Comparison of ENCODE assay signal across 13 cellular contexts in the genomic region with DNA sequence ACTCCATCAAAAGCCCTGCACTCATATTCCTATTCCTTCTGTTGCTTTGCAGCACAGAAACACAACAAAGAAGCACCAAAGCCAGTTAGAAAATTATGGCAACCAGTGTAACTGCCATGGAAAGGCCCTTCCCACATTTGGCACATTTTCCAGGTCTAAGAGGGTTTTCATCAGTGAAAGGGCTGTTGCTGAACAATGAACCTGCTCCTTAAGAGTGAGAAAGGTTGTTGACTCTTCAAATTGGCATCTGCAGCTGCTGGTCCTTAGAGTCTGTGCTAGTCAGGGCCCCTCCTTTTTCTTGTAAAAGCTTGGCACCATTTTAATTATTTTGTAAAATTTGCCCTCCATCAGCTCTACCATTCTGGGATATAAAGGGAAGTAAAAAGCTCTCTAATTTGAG.
DNase-seq lines count a peak whose midpoint lies in the region; ATAC-seq, FAIRE-seq and TF ChIP-seq lines count a peak whose summit lies in the region.
"Had no signal": no experiment of that assay in that cellular context is flagged by ENCODE, and none has a peak within 500 bp of the region (broad histone marks: within the 10 kb centered on the region; RNA-seq: fewer than 3 reads in every experiment).

No MANE protein-coding gene starts in this region.

- no peak overlapping the region for H3K27ac Mint-ChIP-seq in stimulated activated naive CD8-positive, alpha-beta T cell treated with anti-CD3 and anti-CD28 coated beads, Interleukin-15, amount 100 ng/mL, for 72 hours
- H3K27ac Mint-ChIP-seq: activated naive CD8-positive, alpha-beta T cell treated with anti-CD3 and anti-CD28 coated beads, Interleukin-2, amount 10 ng/mL, durations not matched to agents 7 days and 5 days had no signal

- H3K27me3 Mint-ChIP-seq in stimulated activated naive CD8-positive, alpha-beta T cell treated with anti-CD3 and anti-CD28 coated beads, Interleukin-15, amount 100 ng/mL, for 72 hours, result no peaks in the 10 kb centered on the region

- no peak overlapping the region for H2AFZ ChIP-seq in HCT116 (ENCODE audit: low read depth, low read length, poor library complexity, severe bottlenecking)

- intact Hi-C loops in HCT116 (cut with micrococcal nuclease), result no loop called here

- H3K9ac ChIP-seq in HCT116 (ENCODE audit: low read length), result peak overlapping the region; percentile 40

- no peaks in the 10 kb centered on the region for H3K9me2 ChIP-seq in HCT116 (ENCODE audit: insufficient read depth)

- no peaks in the 10 kb centered on the region for H4K20me1 ChIP-seq in HCT116 (ENCODE audit: insufficient read depth)

- BruUV-seq in HCT116 (replicated peaks; lab: Mats Ljungman, UMichigan), result no TSS peak

- no peaks in the 10 kb centered on the region for H3K9me3 Mint-ChIP-seq in stimulated activated naive CD8-positive, alpha-beta T cell treated with anti-CD3 and anti-CD28 coated beads, Interleukin-15, amount 100 ng/mL, for 72 hours
- H3K9me3 Mint-ChIP-seq: activated naive CD8-positive, alpha-beta T cell treated with anti-CD3 and anti-CD28 coated beads, Interleukin-2, amount 10 ng/mL, durations not matched to agents 7 days and 5 days had no signal

- RAD21 ChIA-PET in HCT116 (lab: Charles Lee; ENCODE audit: low non-redundant PET in 1 of 2, low total read pairs in 2 of 2, uncharacterized antibody in 2 of 2, unreplicated experiment in 2 of 2), result no interaction called here

- CTCF ChIA-PET in HCT116 (lab: Charles Lee), result interaction anchor here (1.1 kb wide), 1 partner anchor 11 kb away, joined by 4 read pairs; no protein-coding TSS in a partner anchor

- H3K9me3 ChIP-seq in HCT116 (ENCODE audit: control insufficient read depth in 1 of 2, insufficient read depth in 1 of 2, low read depth in 1 of 2, low read length in 2 of 2), result no peaks in the 10 kb centered on the region

- POLR2A ChIA-PET in HCT116 (lab: Charles Lee), result interaction anchor here (1.1 to 3.0 kb wide), 4 partner anchors 12 to 34 kb away, joined by 4 to 11 read pairs (median 6); no protein-coding TSS in a partner anchor

- no peaks in the 10 kb centered on the region for H3K27me3 ChIP-seq in HCT116 (ENCODE audit: insufficient read depth, low read length)

- peak overlapping the region; percentile 57 for H3K4me2 ChIP-seq in HCT116 (ENCODE audit: low read length)

- H3K4me1 Mint-ChIP-seq in stimulated activated naive CD8-positive, alpha-beta T cell treated with anti-CD3 and anti-CD28 coated beads, Interleukin-15, amount 100 ng/mL, for 72 hours, result no peaks in the 10 kb centered on the region
- H3K4me1 Mint-ChIP-seq: activated naive CD8-positive, alpha-beta T cell treated with anti-CD3 and anti-CD28 coated beads, Interleukin-2, amount 10 ng/mL, durations not matched to agents 7 days and 5 days had no signal

- ATAC-seq in HCT116 (no peak), HG03045 (IDR thresholded peaks at IDR 0.05; ENCODE audit: unreplicated experiment) (no peak)
- no peak for ATAC-seq in stimulated activated naive CD8-positive, alpha-beta T cell treated with anti-CD3 and anti-CD28 coated beads, Interleukin-15, amount 100 ng/mL, for 72 hours

- H3K27ac ChIP-seq in HCT116 (ENCODE audit: low read depth, low read length), result peak overlapping the region; percentile 97

- H3K4me1 ChIP-seq in HCT116 (ENCODE audit: control insufficient read depth in 1 of 2, insufficient read depth in 2 of 2, low read length in 2 of 2), result peaks cover 78 to 90% of the 10 kb centered on the region in 2 experiments

- DNase-seq in HCT116 (ENCODE audit: low read depth, low spot score) (no peak), NCI-H1930 (lab: John Stamatoyannopoulos, UW) (peak; percentile 78 to 85), NCI-H69 (lab: John Stamatoyannopoulos, UW) (peak; percentile 88), myocyte (ENCODE audit: low read depth) (peak; percentile 29), cerebellar cortex (ENCODE audit: low spot score) (no peak), urothelium cell line (ENCODE audit: low spot score) (no peak)
- DNase-seq in stimulated activated naive CD8-positive, alpha-beta T cell treated with anti-CD3 and anti-CD28 coated beads, Interleukin-15, amount 100 ng/mL, for 72 hours, result no peak
- DNase-seq: activated naive CD8-positive, alpha-beta T cell treated with anti-CD3 and anti-CD28 coated beads, Interleukin-2, amount 10 ng/mL, durations not matched to agents 7 days and 5 days; activated T-cell treated with anti-CD3 and anti-CD28 coated beads, Interleukin-2, amount 50 U/mL, for 48 hours; GOT3; kidney had no signal

- 0 out of 4 replicates have a peak, but pooled peaks cover 0 to 10% of the 10 kb centered on the region in 2 experiments for H3K36me3 ChIP-seq in HCT116 (ENCODE audit: control insufficient read depth in 1 of 2, insufficient read depth in 2 of 2, low read length in 2 of 2)

- TF ChIP-seq RAD21 in HCT116 (IDR thresholded peaks at IDR 0.05; ENCODE audit: low read depth), result no peak

- TF ChIP-seq POLR2A in HCT116 (IDR thresholded peaks at IDR 0.05; ENCODE audit: borderline replicate concordance, extremely low read depth, insufficient read depth, insufficient read length), result no peak

- H3K79me2 ChIP-seq in HCT116 (ENCODE audit: insufficient read depth, low read length), result peaks cover 42% of the 10 kb centered on the region; the same call in 1 of the 2 replicates

- FAIRE-seq in urothelium cell line (lab: Jason Lieb, UNC), result no peak
- FAIRE-seq: HTR-8/SVneo, kidney had no signal

- no peak overlapping the region for H3K4me3 Mint-ChIP-seq in stimulated activated naive CD8-positive, alpha-beta T cell treated with anti-CD3 and anti-CD28 coated beads, Interleukin-15, amount 100 ng/mL, for 72 hours
- H3K4me3 Mint-ChIP-seq: activated naive CD8-positive, alpha-beta T cell treated with anti-CD3 and anti-CD28 coated beads, Interleukin-2, amount 10 ng/mL, durations not matched to agents 7 days and 5 days had no signal

- no peak for TF ChIP-seq CTCF in HCT116 (IDR thresholded peaks at IDR 0.05 in 2 of 3, conservative IDR thresholded peaks at IDR 0.05 in 1 of 3; ENCODE audit: borderline replicate concordance in 1 of 3, insufficient read depth in 1 of 3, low read depth in 2 of 3, low read length in 2 of 3)

- H3K4me3 ChIP-seq in HCT116 (replicated peaks in 1 of 2; ENCODE audit: low read depth in 1 of 2, low read length in 2 of 2), result no peak overlapping the region

TF ChIP-seq in HCT116, 20 proteins besides CTCF, POLR2A, EP300 and RAD21 (continues in another document):
- TF ChIP-seq EZH2 (IDR thresholded peaks at IDR 0.05), result no peak
- TF ChIP-seq SIN3A (IDR thresholded peaks at IDR 0.05; ENCODE audit: low read depth), result no peak
- TF ChIP-seq TCF7L2 (IDR thresholded peaks at IDR 0.05; ENCODE audit: borderline replicate concordance, extremely low read depth, insufficient read depth, insufficient read length), result no peak
- TF ChIP-seq, protein P1, sequence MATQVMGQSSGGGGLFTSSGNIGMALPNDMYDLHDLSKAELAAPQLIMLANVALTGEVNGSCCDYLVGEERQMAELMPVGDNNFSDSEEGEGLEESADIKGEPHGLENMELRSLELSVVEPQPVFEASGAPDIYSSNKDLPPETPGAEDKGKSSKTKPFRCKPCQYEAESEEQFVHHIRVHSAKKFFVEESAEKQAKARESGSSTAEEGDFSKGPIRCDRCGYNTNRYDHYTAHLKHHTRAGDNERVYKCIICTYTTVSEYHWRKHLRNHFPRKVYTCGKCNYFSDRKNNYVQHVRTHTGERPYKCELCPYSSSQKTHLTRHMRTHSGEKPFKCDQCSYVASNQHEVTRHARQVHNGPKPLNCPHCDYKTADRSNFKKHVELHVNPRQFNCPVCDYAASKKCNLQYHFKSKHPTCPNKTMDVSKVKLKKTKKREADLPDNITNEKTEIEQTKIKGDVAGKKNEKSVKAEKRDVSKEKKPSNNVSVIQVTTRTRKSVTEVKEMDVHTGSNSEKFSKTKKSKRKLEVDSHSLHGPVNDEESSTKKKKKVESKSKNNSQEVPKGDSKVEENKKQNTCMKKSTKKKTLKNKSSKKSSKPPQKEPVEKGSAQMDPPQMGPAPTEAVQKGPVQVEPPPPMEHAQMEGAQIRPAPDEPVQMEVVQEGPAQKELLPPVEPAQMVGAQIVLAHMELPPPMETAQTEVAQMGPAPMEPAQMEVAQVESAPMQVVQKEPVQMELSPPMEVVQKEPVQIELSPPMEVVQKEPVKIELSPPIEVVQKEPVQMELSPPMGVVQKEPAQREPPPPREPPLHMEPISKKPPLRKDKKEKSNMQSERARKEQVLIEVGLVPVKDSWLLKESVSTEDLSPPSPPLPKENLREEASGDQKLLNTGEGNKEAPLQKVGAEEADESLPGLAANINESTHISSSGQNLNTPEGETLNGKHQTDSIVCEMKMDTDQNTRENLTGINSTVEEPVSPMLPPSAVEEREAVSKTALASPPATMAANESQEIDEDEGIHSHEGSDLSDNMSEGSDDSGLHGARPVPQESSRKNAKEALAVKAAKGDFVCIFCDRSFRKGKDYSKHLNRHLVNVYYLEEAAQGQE (IDR thresholded peaks at IDR 0.05; ENCODE audit: low read depth), result no peak
- TF ChIP-seq CEBPB (IDR thresholded peaks at IDR 0.05; ENCODE audit: low read depth), result no peak
- TF ChIP-seq JUND (IDR thresholded peaks at IDR 0.05), result no peak
- TF ChIP-seq SRF (IDR thresholded peaks at IDR 0.05; ENCODE audit: low read depth), result no peak
- TF ChIP-seq, protein P2, sequence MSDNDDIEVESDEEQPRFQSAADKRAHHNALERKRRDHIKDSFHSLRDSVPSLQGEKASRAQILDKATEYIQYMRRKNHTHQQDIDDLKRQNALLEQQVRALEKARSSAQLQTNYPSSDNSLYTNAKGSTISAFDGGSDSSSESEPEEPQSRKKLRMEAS (IDR thresholded peaks at IDR 0.05), result no peak
- no peak for TF ChIP-seq CBX3 (IDR thresholded peaks at IDR 0.05; ENCODE audit: low read depth)
- no peak for TF ChIP-seq SP1 (IDR thresholded peaks at IDR 0.05; ENCODE audit: low read depth)
- TF ChIP-seq EZH2phosphoT487 (IDR thresholded peaks at IDR 0.05; ENCODE audit: borderline replicate concordance), result no peak
- TF ChIP-seq, protein P3, sequence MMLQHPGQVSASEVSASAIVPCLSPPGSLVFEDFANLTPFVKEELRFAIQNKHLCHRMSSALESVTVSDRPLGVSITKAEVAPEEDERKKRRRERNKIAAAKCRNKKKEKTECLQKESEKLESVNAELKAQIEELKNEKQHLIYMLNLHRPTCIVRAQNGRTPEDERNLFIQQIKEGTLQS (IDR thresholded peaks at IDR 0.05), result no peak
- TF ChIP-seq YY1 (IDR thresholded peaks at IDR 0.05; ENCODE audit: extremely low read depth, insufficient replicate concordance, low read depth, low read length), result no peak
- TF ChIP-seq EGR1 (IDR thresholded peaks at IDR 0.05; ENCODE audit: low read depth), result no peak
- no peak for TF ChIP-seq ZNF274 (IDR thresholded peaks at IDR 0.05; ENCODE audit: low read depth, low read length)
- TF ChIP-seq ZFX (IDR thresholded peaks at IDR 0.05), result no peak
- no peak for TF ChIP-seq ELF1 (IDR thresholded peaks at IDR 0.05; ENCODE audit: borderline replicate concordance, low read depth)
- no peak for TF ChIP-seq POLR2AphosphoS5 (IDR thresholded peaks at IDR 0.05; ENCODE audit: low read depth, low read length)

Comparison
In these comparisons a context has a peak if more than half of its experiments do, and no peak if none do; other contexts are left out.
1. DNase-seq: peak in NCI-H1930 (2 of 2), NCI-H69 (single experiment) and myocyte (single experiment); none in HCT116 (single experiment), cerebellar cortex (single experiment), stimulated activated naive CD8-positive, alpha-beta T cell treated with anti-CD3 and anti-CD28 coated beads, Interleukin-15, amount 100 ng/mL, for 72 hours (0 of 2) and urothelium cell line (single experiment).